Comparison of ENCODE assay signal across 1 cellular context in genomic region chr10:63627376-63627775, GRCh38.
TF ChIP-seq lines count a peak whose summit lies in the region.

No MANE protein-coding gene starts in this region.

TF ChIP-seq in IMR-90, 13 proteins besides CTCF, POLR2A, EP300 and RAD21:
- TF ChIP-seq USF2 (IDR thresholded peaks at IDR 0.05; ENCODE audit: low read depth, low read length) (no peak), RFX5 (IDR thresholded peaks at IDR 0.05; ENCODE audit: low read depth, low read length) (no peak), BHLHE40 (IDR thresholded peaks at IDR 0.05; ENCODE audit: low read depth, low read length) (no peak)
